Comparison of ENCODE assay signal across 9 cellular contexts in genomic region chr10:107409517-107409916, GRCh38.
DNase-seq lines count a peak whose midpoint lies in the region; ATAC-seq and TF ChIP-seq lines count a peak whose summit lies in the region.
"Had no signal": no experiment of that assay in that cellular context is flagged by ENCODE, and none has a peak within 500 bp of the region (broad histone marks: within the 10 kb centered on the region; RNA-seq: fewer than 3 reads in every experiment).

No MANE protein-coding gene starts in this region.

- TF ChIP-seq CTCF in brain microvascular endothelial cell (IDR thresholded peaks at IDR 0.05; ENCODE audit: low read depth, low read length, missing control alignments) (peak; percentile 46), progenitor cell of endocrine pancreas (IDR thresholded peaks at IDR 0.05; ENCODE audit: unreplicated experiment) (peak; percentile 35), nephron progenitor cell (IDR thresholded peaks at IDR 0.05) (no peak)

- in situ Hi-C loops in brain microvascular endothelial cell (cut with HindIII; ENCODE audit: low pct_ligation_motif_present, low sequenced_read_pairs): no loop called here

- H3K36me3 Mint-ChIP-seq in progenitor cell of endocrine pancreas (ENCODE audit: insufficient read depth): no peaks in the 10 kb centered on the region
- no peaks in the 10 kb centered on the region for H3K36me3 Mint-ChIP-seq in nephron progenitor cell (ENCODE audit: low read depth)

- no peaks in the 10 kb centered on the region for H3K36me3 ChIP-seq in brain microvascular endothelial cell (replicated peaks)
- H3K36me3 ChIP-seq: suprapubic skin had no signal

- peak; percentile 57 for ATAC-seq in GM18519 (IDR thresholded peaks at IDR 0.05; ENCODE audit: low FRiP score, unreplicated experiment)

- no peak overlapping the region for H3K4me3 Mint-ChIP-seq in progenitor cell of endocrine pancreas (ENCODE audit: low read depth)
- H3K4me3 Mint-ChIP-seq in nephron progenitor cell: no peak overlapping the region

- DNase-seq in HPDE6-E6E7 (ENCODE audit: extremely low spot score): peak; percentile 2
- DNase-seq in brain microvascular endothelial cell: peak; percentile 1
- DNase-seq in progenitor cell of endocrine pancreas (ENCODE audit: low spot score, unreplicated experiment): no peak
- no peak for DNase-seq in mesenteric fat pad (ENCODE audit: low spot score)
- DNase-seq in nephron progenitor cell: no peak
- DNase-seq in amniotic stem cell (lab: John Stamatoyannopoulos, UW): no peak
- DNase-seq in dedifferentiated amniotic fluid mesenchymal stem cell (ENCODE audit: extremely low spot score): no peak

- H3K27ac Mint-ChIP-seq in progenitor cell of endocrine pancreas (no peak overlapping the region), nephron progenitor cell (no peak overlapping the region)

- no peak overlapping the region for H3K4me3 ChIP-seq in brain microvascular endothelial cell (ENCODE audit: low read depth, low read length)
- H3K4me3 ChIP-seq: suprapubic skin had no signal

- H3K4me1 Mint-ChIP-seq in progenitor cell of endocrine pancreas (ENCODE audit: low read depth) (peaks cover 2% of the 10 kb centered on the region), nephron progenitor cell (no peaks in the 10 kb centered on the region)

- H3K27ac ChIP-seq in brain microvascular endothelial cell: no peak overlapping the region
- H3K27ac ChIP-seq: suprapubic skin had no signal

- H3K9me3 Mint-ChIP-seq in progenitor cell of endocrine pancreas (ENCODE audit: low read depth) (no peaks in the 10 kb centered on the region), nephron progenitor cell (no peaks in the 10 kb centered on the region)

- H3K27me3 Mint-ChIP-seq in progenitor cell of endocrine pancreas: no peaks in the 10 kb centered on the region
- H3K27me3 Mint-ChIP-seq in nephron progenitor cell (ENCODE audit: low read depth, poor library complexity): peaks cover 2% of the 10 kb centered on the region

- no peaks in the 10 kb centered on the region for H3K27me3 ChIP-seq in brain microvascular endothelial cell (replicated peaks)
- H3K27me3 ChIP-seq: suprapubic skin had no signal

Comparison
In these comparisons a context has a peak if more than half of its experiments do, and no peak if none do; other contexts are left out.
1. DNase-seq: peak in HPDE6-E6E7 (single experiment) and brain microvascular endothelial cell (single experiment); none in progenitor cell of endocrine pancreas (single experiment), mesenteric fat pad (single experiment), nephron progenitor cell (single experiment), amniotic stem cell (single experiment) and dedifferentiated amniotic fluid mesenchymal stem cell (single experiment).